ENCODE assay signal across 1 cellular context in the genomic region with DNA sequence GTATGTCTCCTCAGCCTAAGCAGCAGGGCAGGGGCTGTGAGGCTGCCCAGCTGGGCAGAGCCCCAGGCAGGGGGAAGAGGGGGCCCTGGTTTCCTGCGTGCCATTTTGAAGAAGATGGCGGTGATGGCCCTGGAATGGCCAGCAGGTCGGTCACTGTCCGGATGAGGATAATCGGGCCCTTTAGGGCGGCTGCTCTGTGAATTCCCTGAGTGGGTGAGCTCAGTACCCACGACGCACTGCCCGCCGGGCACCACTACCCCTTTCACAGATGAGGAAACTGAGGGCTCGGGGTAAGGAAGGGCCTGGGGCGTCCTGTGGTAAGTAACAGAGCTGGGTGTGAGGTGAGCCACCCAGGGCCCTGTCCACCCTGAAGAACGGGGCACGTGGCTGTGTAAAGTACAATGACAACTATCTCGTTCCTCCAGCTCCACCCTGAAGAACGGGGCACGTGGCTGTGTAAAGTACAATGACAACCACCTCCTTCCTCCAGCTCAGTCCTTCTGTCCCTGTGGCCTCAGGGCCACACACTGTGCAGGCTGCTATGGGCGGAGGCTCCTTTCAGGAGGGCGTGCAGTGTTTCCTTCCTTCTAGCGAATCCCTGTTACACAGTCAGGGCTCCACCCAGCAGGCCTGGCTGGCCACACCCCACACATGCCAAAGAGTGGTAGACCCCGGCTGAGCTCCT.
TF ChIP-seq lines count a peak whose summit lies in the region.

No MANE protein-coding gene starts in this region.

TF ChIP-seq in HCT116, 20 proteins besides CTCF, POLR2A, EP300 and RAD21 (continued from another document):
- TF ChIP-seq, protein P1, sequence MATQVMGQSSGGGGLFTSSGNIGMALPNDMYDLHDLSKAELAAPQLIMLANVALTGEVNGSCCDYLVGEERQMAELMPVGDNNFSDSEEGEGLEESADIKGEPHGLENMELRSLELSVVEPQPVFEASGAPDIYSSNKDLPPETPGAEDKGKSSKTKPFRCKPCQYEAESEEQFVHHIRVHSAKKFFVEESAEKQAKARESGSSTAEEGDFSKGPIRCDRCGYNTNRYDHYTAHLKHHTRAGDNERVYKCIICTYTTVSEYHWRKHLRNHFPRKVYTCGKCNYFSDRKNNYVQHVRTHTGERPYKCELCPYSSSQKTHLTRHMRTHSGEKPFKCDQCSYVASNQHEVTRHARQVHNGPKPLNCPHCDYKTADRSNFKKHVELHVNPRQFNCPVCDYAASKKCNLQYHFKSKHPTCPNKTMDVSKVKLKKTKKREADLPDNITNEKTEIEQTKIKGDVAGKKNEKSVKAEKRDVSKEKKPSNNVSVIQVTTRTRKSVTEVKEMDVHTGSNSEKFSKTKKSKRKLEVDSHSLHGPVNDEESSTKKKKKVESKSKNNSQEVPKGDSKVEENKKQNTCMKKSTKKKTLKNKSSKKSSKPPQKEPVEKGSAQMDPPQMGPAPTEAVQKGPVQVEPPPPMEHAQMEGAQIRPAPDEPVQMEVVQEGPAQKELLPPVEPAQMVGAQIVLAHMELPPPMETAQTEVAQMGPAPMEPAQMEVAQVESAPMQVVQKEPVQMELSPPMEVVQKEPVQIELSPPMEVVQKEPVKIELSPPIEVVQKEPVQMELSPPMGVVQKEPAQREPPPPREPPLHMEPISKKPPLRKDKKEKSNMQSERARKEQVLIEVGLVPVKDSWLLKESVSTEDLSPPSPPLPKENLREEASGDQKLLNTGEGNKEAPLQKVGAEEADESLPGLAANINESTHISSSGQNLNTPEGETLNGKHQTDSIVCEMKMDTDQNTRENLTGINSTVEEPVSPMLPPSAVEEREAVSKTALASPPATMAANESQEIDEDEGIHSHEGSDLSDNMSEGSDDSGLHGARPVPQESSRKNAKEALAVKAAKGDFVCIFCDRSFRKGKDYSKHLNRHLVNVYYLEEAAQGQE (IDR thresholded peaks at IDR 0.05; ENCODE audit: low read depth), result no peak
